In genomic region chr2:43192939-43193651, GRCh38 we compare ENCODE assay signal across 12 cellular contexts. TPM values are rescaled to one million over a fixed set of nuclear protein-coding genes. Genes with fewer than 3 reads are reported as not detected.
DNase-seq lines count a peak whose midpoint lies in the region; ATAC-seq, FAIRE-seq and TF ChIP-seq lines count a peak whose summit lies in the region.
"Had no signal": no experiment of that assay in that cellular context is flagged by ENCODE, and none has a peak within 500 bp of the region (broad histone marks: within the 10 kb centered on the region; RNA-seq: fewer than 3 reads in every experiment).

No MANE protein-coding gene starts in this region.

- H3K27me3 Mint-ChIP-seq in T-cell, result no peaks in the 10 kb centered on the region
- H3K27me3 Mint-ChIP-seq in immature natural killer cell (ENCODE audit: low read depth in 3 of 3), result peaks cover 2 to 11% (median 3%) of the 10 kb centered on the region in 3 donors

- TF ChIP-seq CTCF in DND-41 (IDR thresholded peaks at IDR 0.05; ENCODE audit: borderline replicate concordance, extremely low read depth, low read length, poor library complexity, severe bottlenecking), result no peak
- TF ChIP-seq CTCF in pancreas (IDR thresholded peaks at IDR 0.05), result no peak

- H3K27ac Mint-ChIP-seq in T-cell, result peak overlapping the region; percentile 100
- peak overlapping the region; percentile 86 to 99 (median 96) for H3K27ac Mint-ChIP-seq in immature natural killer cell

- H3K4me1 Mint-ChIP-seq in T-cell (peaks cover 63 to 72% (median 66%) of the 10 kb centered on the region in 3 donors), immature natural killer cell (peaks cover 59 to 61% of the 10 kb centered on the region in 2 donors)

- H3K4me1 ChIP-seq in DND-41 (ENCODE audit: insufficient read depth, low read length), result peaks cover 45% of the 10 kb centered on the region
- H3K4me1 ChIP-seq in pancreas, result peaks cover 27 to 33% (median 28%) of the 10 kb centered on the region in 3 donors

- no peaks in the 10 kb centered on the region for H3K79me2 ChIP-seq in DND-41 (ENCODE audit: insufficient read depth, low read length)

- no peaks in the 10 kb centered on the region for H3K36me3 ChIP-seq in DND-41 (ENCODE audit: insufficient read depth, low read length)
- no peaks in the 10 kb centered on the region for H3K36me3 ChIP-seq in pancreas

- H3K9me3 Mint-ChIP-seq in T-cell, result peaks cover 0 to 3% (median 0%) of the 10 kb centered on the region in 3 donors
- H3K9me3 Mint-ChIP-seq in immature natural killer cell, result no peaks in the 10 kb centered on the region

- H3K9me3 ChIP-seq in DND-41 (ENCODE audit: insufficient read depth, low read length, severe bottlenecking), result no peaks in the 10 kb centered on the region
- no peaks in the 10 kb centered on the region for H3K9me3 ChIP-seq in pancreas

- FAIRE-seq in pancreas (lab: Jason Lieb, UNC), result no peak
- FAIRE-seq: GM12892 had no signal

- H3K27me3 ChIP-seq in DND-41 (ENCODE audit: insufficient read depth, low read length, poor library complexity), result no peaks in the 10 kb centered on the region
- H3K27me3 ChIP-seq in pancreas, result no peaks in the 10 kb centered on the region

- H3K9ac ChIP-seq in DND-41 (ENCODE audit: low read depth, low read length), result peak overlapping the region; percentile 46; the same call in 1 of the 2 replicates

- peak overlapping the region; percentile 77 for H3K27ac ChIP-seq in DND-41 (ENCODE audit: low read length)
- peak overlapping the region; percentile 78 to 97 (median 90) for H3K27ac ChIP-seq in pancreas

- no peak for DNase-seq in DND-41
- no peak for DNase-seq in T-cell
- DNase-seq in immature natural killer cell, result no peak
- no peak for DNase-seq in pancreas
- DNase-seq in NCI-H524 treated with DMSO at 0.1 percent for 48 hours (lab: John Stamatoyannopoulos, UW), result no peak
- DNase-seq in NCI-H2107 treated with DMSO at 0.1 percent for 48 hours (lab: John Stamatoyannopoulos, UW; ENCODE audit: unreplicated experiment), result no peak
- DNase-seq: cerebellar nuclear complex; Karpas-422; NCI-H2107; stimulated activated naive CD4-positive, alpha-beta T cell treated with Interleukin-2 at 50 U/mL for 16 hours had no signal

- WGBS in pancreas, 2 donors, result 67 to 68% methylated on average over 10 of the region's 10 CpGs

- no peak overlapping the region for H3K4me3 ChIP-seq in DND-41 (ENCODE audit: low read depth in 1 of 2, low read length in 2 of 2)
- no peak overlapping the region for H3K4me3 ChIP-seq in pancreas

- H3K4me3 Mint-ChIP-seq in T-cell (peak overlapping the region; percentile 83 to 87 (median 86)), immature natural killer cell (peak overlapping the region in 1 of 5 donors; percentile 4)

- ATAC-seq in DND-41 (ENCODE audit: insufficient read depth, low read depth) (no peak), T-cell (replicated peaks in 1 of 4) (no peak), pancreas (no peak), GM19463 (IDR thresholded peaks at IDR 0.05; ENCODE audit: unreplicated experiment) (no peak)

- H3K36me3 Mint-ChIP-seq in T-cell (no peaks in the 10 kb centered on the region), immature natural killer cell (peaks cover 0 to 4% (median 0%) of the 10 kb centered on the region in 3 donors)

- H3K4me2 ChIP-seq in DND-41 (ENCODE audit: insufficient read depth, low read length), result no peak overlapping the region

- no peak overlapping the region for H2AFZ ChIP-seq in DND-41 (ENCODE audit: low read depth, low read length)

- no peaks in the 10 kb centered on the region for H4K20me1 ChIP-seq in DND-41 (ENCODE audit: insufficient read depth, low read length)

- POLR2A ChIA-PET in T-cell (lab: Charles Lee), result interaction anchor here (0.6 to 1.4 kb wide), 3 partner anchors 15 to 29 kb away, joined by 3 to 4 read pairs (median 4); no protein-coding TSS in a partner anchor

- intact Hi-C loops in pancreas (cut with DNase I), result no loop called here

- CTCF ChIA-PET in T-cell (lab: Charles Lee), result interaction anchor here in 1 of 2 donors (0.6 to 4.8 kb wide), 6 partner anchors 36 to 66 kb away, joined by 3 to 24 read pairs (median 4); no protein-coding TSS in a partner anchor

RNA-seq across cellular contexts. Expression of gene ZFP36L2, which starts 33.3 kb away (rescaled TPM):
- total RNA-seq in T-cell (100 to 1,000 TPM; 329 to 974 (median 377) TPM), pancreas (100 to 1,000 TPM in 1 of 6 donors, 10 to 100 TPM in 5; 36.8 to 117 (median 64.8) TPM)
- polyA plus RNA-seq in immature natural killer cell (100 to 1,000 TPM; 166 to 431 (median 274) TPM), pancreas (10 to 100 TPM; 44.4 to 52.6 TPM)
